Comparison of ENCODE assay signal across 11 cellular contexts in the genomic region with DNA sequence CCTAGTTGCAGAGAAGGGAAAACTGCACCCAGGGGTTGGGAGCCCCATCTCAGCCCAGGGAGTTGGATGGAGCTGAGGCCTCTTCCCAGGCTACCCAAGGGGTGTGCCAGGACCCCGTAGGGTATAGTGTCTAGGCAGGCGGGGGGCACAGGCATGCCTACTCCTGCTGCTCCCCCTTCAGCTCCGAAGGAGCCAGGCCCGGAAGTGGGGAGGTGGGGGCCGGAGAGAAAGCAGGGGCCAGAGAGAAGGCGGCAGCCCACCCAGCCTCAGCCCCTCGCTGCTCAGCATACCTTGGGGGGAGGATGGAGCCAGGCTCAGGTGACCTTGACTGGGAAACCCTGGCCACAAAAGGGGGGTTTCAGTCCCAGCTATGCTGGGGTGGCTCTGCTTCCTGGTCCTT. TPM values are rescaled to one million over a fixed set of nuclear protein-coding genes. Genes with fewer than 3 reads are reported as not detected.
DNase-seq lines count a peak whose midpoint lies in the region; ATAC-seq and TF ChIP-seq lines count a peak whose summit lies in the region.
"Had no signal": no experiment of that assay in that cellular context is flagged by ENCODE, and none has a peak within 500 bp of the region (broad histone marks: within the 10 kb centered on the region; RNA-seq: fewer than 3 reads in every experiment).

No MANE protein-coding gene starts in this region.

- peaks cover 40 to 42% of the 10 kb centered on the region in 2 donors for H3K27me3 Mint-ChIP-seq in stimulated activated naive B cell treated with anti-CD40 and anti-IgM and Interleukin-4, amounts not matched to agents 10 μg/mL and 1 μg/mL and 100 μg/mL, for 72 hours

- H3K9me3 ChIP-seq in NT2/D1 (ENCODE audit: insufficient read depth, low read length) (no peaks in the 10 kb centered on the region), ectodermal cell (ENCODE audit: control insufficient read depth, low read length) (no peaks in the 10 kb centered on the region), tibial artery (no peaks in the 10 kb centered on the region)

- peak overlapping the region; percentile 83 for H3K4me3 ChIP-seq in NT2/D1 (ENCODE audit: insufficient read length, low read depth)
- H3K4me3 ChIP-seq in ectodermal cell (ENCODE audit: insufficient read depth, low read depth, low read length), result peak overlapping the region; percentile 68
- H3K4me3 ChIP-seq in mesendoderm (ENCODE audit: low read length), result peak overlapping the region; percentile 88
- H3K4me3 ChIP-seq in tibial artery, result peak overlapping the region; percentile 54 to 58

- H3K9me3 Mint-ChIP-seq in stimulated activated naive B cell treated with anti-CD40 and anti-IgM and Interleukin-4, amounts not matched to agents 10 μg/mL and 1 μg/mL and 100 μg/mL, for 72 hours, result no peaks in the 10 kb centered on the region

- peak overlapping the region; percentile 98 for H3K23ac ChIP-seq in mesendoderm (ENCODE audit: low read length)

- no peak overlapping the region for H4K8ac ChIP-seq in mesendoderm (ENCODE audit: low read depth, low read length)

- no peak for ATAC-seq in stimulated activated naive B cell treated with anti-CD40 and anti-IgM and Interleukin-4, amounts not matched to agents 10 μg/mL and 1 μg/mL and 100 μg/mL, for 72 hours (replicated peaks)
- ATAC-seq in GM21515 (IDR thresholded peaks at IDR 0.05; ENCODE audit: unreplicated experiment), result no peak

- peaks cover 12 to 18% of the 10 kb centered on the region in 2 donors for H3K4me1 Mint-ChIP-seq in stimulated activated naive B cell treated with anti-CD40 and anti-IgM and Interleukin-4, amounts not matched to agents 10 μg/mL and 1 μg/mL and 100 μg/mL, for 72 hours

- peaks cover 16% of the 10 kb centered on the region for H3K36me3 ChIP-seq in NT2/D1 (ENCODE audit: insufficient read depth, insufficient read length, low read length)
- H3K36me3 ChIP-seq in ectodermal cell (ENCODE audit: control insufficient read depth, insufficient read depth, low read length), result no peaks in the 10 kb centered on the region
- peaks cover 2% of the 10 kb centered on the region for H3K36me3 ChIP-seq in mesendoderm (ENCODE audit: control insufficient read depth, insufficient read depth, low read length)
- H3K36me3 ChIP-seq in tibial artery, result peaks cover 0 to 10% (median 0%) of the 10 kb centered on the region in 3 donors

- no peak overlapping the region for H3K4me3 Mint-ChIP-seq in stimulated activated naive B cell treated with anti-CD40 and anti-IgM and Interleukin-4, amounts not matched to agents 10 μg/mL and 1 μg/mL and 100 μg/mL, for 72 hours

- TF ChIP-seq CTCF in tibial artery (IDR thresholded peaks at IDR 0.05), result no peak

- H3K4me2 ChIP-seq in mesendoderm (ENCODE audit: low read length), result peak overlapping the region; percentile 59

- no peak overlapping the region for H4K5ac ChIP-seq in mesendoderm (ENCODE audit: low read length)

- H3K4me1 ChIP-seq in NT2/D1 (ENCODE audit: insufficient read depth, insufficient read length) (peaks cover 44% of the 10 kb centered on the region), ectodermal cell (ENCODE audit: control insufficient read depth, insufficient read depth, low read length) (peaks cover 46% of the 10 kb centered on the region), mesendoderm (ENCODE audit: control insufficient read depth, low read depth, low read length) (peaks cover 24% of the 10 kb centered on the region), tibial artery (peaks cover 0 to 79% (median 66%) of the 10 kb centered on the region in 4 donors)

- H3K9ac ChIP-seq in NT2/D1 (ENCODE audit: insufficient read length, low read depth) (peak overlapping the region; percentile 78), mesendoderm (ENCODE audit: low read length) (peak overlapping the region; percentile 94)

- H2AK5ac ChIP-seq in mesendoderm (ENCODE audit: low read length), result peak overlapping the region; percentile 83

- H3K18ac ChIP-seq in mesendoderm (ENCODE audit: low read length), result peak overlapping the region; percentile 41

- H2BK120ac ChIP-seq in mesendoderm (ENCODE audit: low read depth, low read length), result no peak overlapping the region

- H3K56ac ChIP-seq in mesendoderm (ENCODE audit: low read length), result peak overlapping the region; percentile 97

- H3K4ac ChIP-seq in mesendoderm (ENCODE audit: low read depth, low read length), result peak overlapping the region; percentile 39

- H3K36me3 Mint-ChIP-seq in stimulated activated naive B cell treated with anti-CD40 and anti-IgM and Interleukin-4, amounts not matched to agents 10 μg/mL and 1 μg/mL and 100 μg/mL, for 72 hours, result no peaks in the 10 kb centered on the region

- 29 to 30% methylated on average over 7 of the region's 7 CpGs for WGBS in ectodermal cell, 2 experiments
- no CpG with 5 or more reads among the region's 7 CpGs for WGBS in mesendoderm (ENCODE audit: extremely low coverage, insufficient coverage, low lambda C conversion rate)

- intact Hi-C loops in tibial artery (cut with DNase I; ENCODE audit: low total_unique reads), result no loop called here

- DNase-seq in NT2/D1 (ENCODE audit: low read depth, low spot score) (no peak), mesendoderm (no peak), tibial artery (no peak), NCI-H446 treated with DMSO at 0.1 percent for 48 hours (lab: John Stamatoyannopoulos, UW) (no peak), GF-D8 (lab: John Stamatoyannopoulos, UW) (no peak)
- no peak for DNase-seq in stimulated activated naive B cell treated with anti-CD40 and anti-IgM and Interleukin-4, amounts not matched to agents 10 μg/mL and 1 μg/mL and 100 μg/mL, for 72 hours
- DNase-seq: activated CD4-positive, CD25-positive, alpha-beta regulatory T cell treated with anti-CD3 and anti-CD28 coated beads, Interleukin-2, amount 50 U/mL, for 72 hours; activated naive CD4-positive, alpha-beta T cell treated with anti-CD3 and anti-CD28 coated beads, Interleukin-2, amount 50 U/mL, for 16 hours; Kasumi-1 had no signal

- H3K79me2 ChIP-seq in mesendoderm (ENCODE audit: control insufficient read depth, insufficient read depth, low read length), result peaks cover 30% of the 10 kb centered on the region

- H3K27ac ChIP-seq in ectodermal cell (ENCODE audit: insufficient read depth, low read depth, low read length, poor library complexity, severe bottlenecking) (no peak overlapping the region), mesendoderm (ENCODE audit: low read depth, low read length) (no peak overlapping the region), tibial artery (peak overlapping the region; percentile 39 to 87)

- peaks cover 16% of the 10 kb centered on the region for H3K79me1 ChIP-seq in mesendoderm (ENCODE audit: low read length)

- H3K27ac Mint-ChIP-seq in stimulated activated naive B cell treated with anti-CD40 and anti-IgM and Interleukin-4, amounts not matched to agents 10 μg/mL and 1 μg/mL and 100 μg/mL, for 72 hours, result no peak overlapping the region

- H3K27me3 ChIP-seq in NT2/D1 (ENCODE audit: insufficient read depth, insufficient read length), result peaks cover 25% of the 10 kb centered on the region
- H3K27me3 ChIP-seq in ectodermal cell (ENCODE audit: control insufficient read depth, insufficient read depth, low read length, poor library complexity, severe bottlenecking), result peaks cover 33% of the 10 kb centered on the region
- H3K27me3 ChIP-seq in mesendoderm (ENCODE audit: insufficient read depth, low read length, poor library complexity), result no peaks in the 10 kb centered on the region
- H3K27me3 ChIP-seq in tibial artery, result no peaks in the 10 kb centered on the region

- H2BK5ac ChIP-seq in mesendoderm (ENCODE audit: low read length), result peak overlapping the region; percentile 65

- no peak overlapping the region for H2BK15ac ChIP-seq in mesendoderm (replicated peaks; ENCODE audit: low read depth)

RNA-seq across cellular contexts. Expression of a gene that starts 1.4 kb away (rescaled TPM):
- polyA plus RNA-seq in ectodermal cell (2013, experiment 1 of 4), result 57.7 TPM
- polyA plus RNA-seq in ectodermal cell (2013, experiment 2 of 4), result 55.4 TPM
- polyA plus RNA-seq in ectodermal cell (2013, experiment 3 of 4), result 39.7 TPM
- polyA plus RNA-seq in ectodermal cell (2013, experiment 4 of 4), result 41.2 TPM
- 24.7 TPM for polyA plus RNA-seq in mesendoderm (2013, experiment 1 of 2)
- 23.0 TPM for polyA plus RNA-seq in mesendoderm (2013, experiment 2 of 2)

RNA-seq across cellular contexts. Expression of a gene that starts 34.9 kb away (rescaled TPM):
- not detected for polyA plus RNA-seq in ectodermal cell (2013, experiment 1 of 4)
- 0.78 TPM for polyA plus RNA-seq in ectodermal cell (2013, experiment 2 of 4)
- not detected for polyA plus RNA-seq in ectodermal cell (2013, experiment 3 of 4)
- polyA plus RNA-seq in ectodermal cell (2013, experiment 4 of 4), result not detected
- 0.04 TPM for polyA plus RNA-seq in mesendoderm (2013, experiment 1 of 2)
- polyA plus RNA-seq in mesendoderm (2013, experiment 2 of 2), result 0.01 TPM

RNA-seq across cellular contexts. Expression of a gene that starts 48.5 kb away (rescaled TPM):
- polyA plus RNA-seq in ectodermal cell (2013, experiment 1 of 4), result 3.6 TPM
- 2.9 TPM for polyA plus RNA-seq in ectodermal cell (2013, experiment 2 of 4)
- 4.5 TPM for polyA plus RNA-seq in ectodermal cell (2013, experiment 3 of 4)
- 3.0 TPM for polyA plus RNA-seq in ectodermal cell (2013, experiment 4 of 4)
- polyA plus RNA-seq in mesendoderm (2013, experiment 1 of 2), result 0.48 TPM
- polyA plus RNA-seq in mesendoderm (2013, experiment 2 of 2), result 0.42 TPM

Comparison
In these comparisons a context has a peak if more than half of its experiments do, and no peak if none do; other contexts are left out.
1. H3K27ac ChIP-seq: peak in tibial artery (2 of 2); none in ectodermal cell (single experiment) and mesendoderm (single experiment).
2. Peak in every context shown above with its lines, with median percentiles within 50 percentile points of each other: H3K4me3 ChIP-seq.